ENCODE assay signal across 1 cellular context in genomic region chr3:135851201-135852061, GRCh38.
TF ChIP-seq lines count a peak whose summit lies in the region.

No MANE protein-coding gene starts in this region.

TF ChIP-seq in SK-N-SH, 30 proteins besides CTCF, POLR2A, EP300 and RAD21 (continued from another document):
- TF ChIP-seq SMC3 (IDR thresholded peaks at IDR 0.05; ENCODE audit: low read depth, low read length) = no peak
- TF ChIP-seq, protein P1, sequence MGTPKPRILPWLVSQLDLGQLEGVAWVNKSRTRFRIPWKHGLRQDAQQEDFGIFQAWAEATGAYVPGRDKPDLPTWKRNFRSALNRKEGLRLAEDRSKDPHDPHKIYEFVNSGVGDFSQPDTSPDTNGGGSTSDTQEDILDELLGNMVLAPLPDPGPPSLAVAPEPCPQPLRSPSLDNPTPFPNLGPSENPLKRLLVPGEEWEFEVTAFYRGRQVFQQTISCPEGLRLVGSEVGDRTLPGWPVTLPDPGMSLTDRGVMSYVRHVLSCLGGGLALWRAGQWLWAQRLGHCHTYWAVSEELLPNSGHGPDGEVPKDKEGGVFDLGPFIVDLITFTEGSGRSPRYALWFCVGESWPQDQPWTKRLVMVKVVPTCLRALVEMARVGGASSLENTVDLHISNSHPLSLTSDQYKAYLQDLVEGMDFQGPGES (IDR thresholded peaks at IDR 0.05; ENCODE audit: low read depth, low read length) = no peak
- no peak for TF ChIP-seq FOXJ3 (CRISPR knock-in tag; IDR thresholded peaks at IDR 0.05)
- TF ChIP-seq TAF1 (IDR thresholded peaks at IDR 0.05; ENCODE audit: borderline replicate concordance, low read depth, low read length) = no peak
- no peak for TF ChIP-seq RXRA (IDR thresholded peaks at IDR 0.05; ENCODE audit: borderline replicate concordance, low read depth)
